In the genomic region with DNA sequence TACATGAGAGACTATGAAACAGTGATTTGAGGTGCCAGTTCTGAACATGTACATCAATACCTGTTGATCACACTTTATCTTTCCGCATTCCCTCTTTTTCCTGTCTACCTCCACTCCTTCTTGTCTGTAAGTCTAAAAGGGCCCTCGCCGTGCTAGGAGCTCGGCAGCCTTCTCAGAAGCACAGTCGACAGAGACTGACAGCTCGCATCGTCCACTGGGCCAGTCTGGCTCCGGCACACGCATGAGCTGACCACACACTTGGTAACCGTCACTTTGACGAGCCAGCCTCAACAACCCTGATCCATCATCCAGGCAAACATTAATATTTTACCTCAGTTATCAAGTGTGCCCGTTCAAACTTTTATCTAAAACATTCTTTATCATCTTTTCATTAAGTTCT, we compare ENCODE assay signal across 22 cellular contexts.
DNase-seq lines count a peak whose midpoint lies in the region; ATAC-seq and TF ChIP-seq lines count a peak whose summit lies in the region.
"Had no signal": no experiment of that assay in that cellular context is flagged by ENCODE, and none has a peak within 500 bp of the region (broad histone marks: within the 10 kb centered on the region; RNA-seq: fewer than 3 reads in every experiment).

No MANE protein-coding gene starts in this region.

- no TSS peak for BruUV-seq in Panc1 (replicated peaks; lab: Mats Ljungman, UMichigan)

- H3K9ac ChIP-seq in trophoblast cell (ENCODE audit: low read length) (no peak overlapping the region), neural progenitor cell (no peak overlapping the region)
- H3K9ac ChIP-seq: BLaER1 treated with 17β-estradiol and CSF1 and Interleukin-3, amounts not matched to agents 10 nM and 100 nM; GM23248 had no signal

- no peaks in the 10 kb centered on the region for H3K79me1 ChIP-seq in trophoblast cell (ENCODE audit: low read length)

- H4K8ac ChIP-seq in trophoblast cell (ENCODE audit: low read depth, low read length): no peak overlapping the region

- intact Hi-C loops in Panc1 (cut with micrococcal nuclease; ENCODE audit: unreplicated experiment): no loop called here

- H4K12ac ChIP-seq in trophoblast cell (ENCODE audit: low read depth, low read length): no peak overlapping the region

- H3K9me3 Mint-ChIP-seq in stimulated activated effector memory CD8-positive, alpha-beta T cell treated with anti-CD3 and anti-CD28 coated beads, Interleukin-12 subunit alpha, Interleukin-12 subunit beta, amount 100 ng/mL, for 72 hours: peaks cover 3% of the 10 kb centered on the region
- H3K9me3 Mint-ChIP-seq in neural progenitor cell: no peaks in the 10 kb centered on the region

- no peaks in the 10 kb centered on the region for H3F3A ChIP-seq in neural progenitor cell (ENCODE audit: low read depth)

- H3K79me2 ChIP-seq in trophoblast cell (ENCODE audit: control insufficient read depth, insufficient read depth, low read length, poor library complexity) (no peaks in the 10 kb centered on the region), neural progenitor cell (ENCODE audit: low read depth) (no peaks in the 10 kb centered on the region)

- no peak for TF ChIP-seq CTCF in HEK293 (tag by site-specific recombination; IDR thresholded peaks at IDR 0.05)
- no peak for TF ChIP-seq CTCF in Panc1 (IDR thresholded peaks at IDR 0.05)
- no peak for TF ChIP-seq CTCF in neural progenitor cell (IDR thresholded peaks at IDR 0.05)

- no peak overlapping the region for H3K23ac ChIP-seq in trophoblast cell (ENCODE audit: low read length)

- peak overlapping the region; percentile 11 for H4K91ac ChIP-seq in trophoblast cell (ENCODE audit: low read depth, low read length)

- no peak for ATAC-seq in Panc1
- no peak for ATAC-seq in stimulated activated effector memory CD8-positive, alpha-beta T cell treated with anti-CD3 and anti-CD28 coated beads, Interleukin-12 subunit alpha, Interleukin-12 subunit beta, amount 100 ng/mL, for 72 hours
- ATAC-seq: A549, GM12878 had no signal

- CTCF ChIA-PET in HEK293 (lab: Yijun Ruan, JAX): interaction anchor here (1.2 kb wide), 1 partner anchor 280 kb away, joined by 3 read pairs; no protein-coding TSS in a partner anchor
- CTCF ChIA-PET in Panc1 (lab: Charles Lee): no interaction called here

- H2AFZ ChIP-seq in trophoblast cell (ENCODE audit: insufficient read depth, low read length, poor library complexity) (no peak overlapping the region), neural progenitor cell (replicated peaks) (no peak overlapping the region)
- H2AFZ ChIP-seq: GM23248 had no signal

- H3K4me3 Mint-ChIP-seq in stimulated activated effector memory CD8-positive, alpha-beta T cell treated with anti-CD3 and anti-CD28 coated beads, Interleukin-12 subunit alpha, Interleukin-12 subunit beta, amount 100 ng/mL, for 72 hours: no peak overlapping the region
- H3K4me3 Mint-ChIP-seq in neural progenitor cell: no peak overlapping the region
- H3K4me3 Mint-ChIP-seq: CD4-positive, alpha-beta memory T cell had no signal

- no peaks in the 10 kb centered on the region for H3K27me3 ChIP-seq in Panc1 (ENCODE audit: control insufficient read depth, insufficient read depth, low read length)
- no peaks in the 10 kb centered on the region for H3K27me3 ChIP-seq in trophoblast cell (ENCODE audit: insufficient read depth, low read length)
- H3K27me3 ChIP-seq in neural progenitor cell: no peaks in the 10 kb centered on the region
- H3K27me3 ChIP-seq: BE2C; BLaER1 treated with 17β-estradiol and CSF1 and Interleukin-3, amounts not matched to agents 10 nM and 100 nM had no signal

- H3K4me1 Mint-ChIP-seq in stimulated activated effector memory CD8-positive, alpha-beta T cell treated with anti-CD3 and anti-CD28 coated beads, Interleukin-12 subunit alpha, Interleukin-12 subunit beta, amount 100 ng/mL, for 72 hours: no peaks in the 10 kb centered on the region
- H3K4me1 Mint-ChIP-seq in neural progenitor cell: peaks cover 5% of the 10 kb centered on the region
- H3K4me1 Mint-ChIP-seq: CD4-positive, alpha-beta memory T cell had no signal

- POLR2A ChIA-PET in HEK293 (lab: Yijun Ruan, JAX): no interaction called here
- POLR2A ChIA-PET in Panc1 (lab: Charles Lee): no interaction called here

- no peak overlapping the region for H2BK120ac ChIP-seq in trophoblast cell (ENCODE audit: insufficient read depth, low read length, poor library complexity)

- H3K27ac Mint-ChIP-seq in stimulated activated effector memory CD8-positive, alpha-beta T cell treated with anti-CD3 and anti-CD28 coated beads, Interleukin-12 subunit alpha, Interleukin-12 subunit beta, amount 100 ng/mL, for 72 hours: no peak overlapping the region
- no peak overlapping the region for H3K27ac Mint-ChIP-seq in neural progenitor cell
- H3K27ac Mint-ChIP-seq: CD4-positive, alpha-beta memory T cell had no signal

- H3K36me3 ChIP-seq in HEK293 (ENCODE audit: control insufficient read depth in 2 of 2, insufficient read depth in 1 of 2, low read length in 2 of 2) (no peaks in the 10 kb centered on the region), Panc1 (ENCODE audit: control insufficient read depth, insufficient read depth, low read length) (no peaks in the 10 kb centered on the region), trophoblast cell (ENCODE audit: control insufficient read depth in 1 of 2, insufficient read depth in 2 of 2, low read length in 2 of 2) (no peaks in the 10 kb centered on the region), neural progenitor cell (no peaks in the 10 kb centered on the region)
- H3K36me3 ChIP-seq: BE2C; BLaER1 treated with 17β-estradiol and CSF1 and Interleukin-3, amounts not matched to agents 10 nM and 100 nM had no signal

- H3K9me3 ChIP-seq in HEK293 (ENCODE audit: control insufficient read depth, insufficient read depth, low read depth, low read length) (no peaks in the 10 kb centered on the region), Panc1 (ENCODE audit: control insufficient read depth, insufficient read depth, low read depth, low read length) (no peaks in the 10 kb centered on the region), trophoblast cell (ENCODE audit: insufficient read depth, low read depth, low read length) (no peaks in the 10 kb centered on the region), neural progenitor cell (ENCODE audit: low read depth) (no peaks in the 10 kb centered on the region)
- H3K9me3 ChIP-seq: A549; BE2C; BLaER1 treated with 17β-estradiol and CSF1 and Interleukin-3, amounts not matched to agents 10 nM and 100 nM; Caco-2 had no signal

- H3K36me3 Mint-ChIP-seq in stimulated activated effector memory CD8-positive, alpha-beta T cell treated with anti-CD3 and anti-CD28 coated beads, Interleukin-12 subunit alpha, Interleukin-12 subunit beta, amount 100 ng/mL, for 72 hours: no peaks in the 10 kb centered on the region
- H3K36me3 Mint-ChIP-seq in neural progenitor cell: no peaks in the 10 kb centered on the region
- H3K36me3 Mint-ChIP-seq: CD4-positive, alpha-beta memory T cell had no signal

- H3K4me2 ChIP-seq in trophoblast cell (ENCODE audit: low read length): no peak overlapping the region
- H3K4me2 ChIP-seq in neural progenitor cell: no peak overlapping the region
- H3K4me2 ChIP-seq: A549; BLaER1 treated with 17β-estradiol and CSF1 and Interleukin-3, amounts not matched to agents 10 nM and 100 nM had no signal

- no peaks in the 10 kb centered on the region for H3K27me3 Mint-ChIP-seq in neural progenitor cell (ENCODE audit: insufficient read depth, low read depth)
- H3K27me3 Mint-ChIP-seq: CD4-positive, alpha-beta memory T cell had no signal

- H3K4me3 ChIP-seq in HEK293 (ENCODE audit: low read depth, low read length) (no peak overlapping the region), Panc1 (ENCODE audit: low read depth in 2 of 2, low read length in 2 of 2) (no peak overlapping the region), trophoblast cell (ENCODE audit: low read depth, low read length) (no peak overlapping the region), neural progenitor cell (no peak overlapping the region)
- H3K4me3 ChIP-seq: A549; BLaER1 treated with 17β-estradiol and CSF1 and Interleukin-3, amounts not matched to agents 10 nM and 100 nM; GM12878; GM23248 had no signal

- H3K14ac ChIP-seq in trophoblast cell (ENCODE audit: low read length): no peak overlapping the region

- H3K4ac ChIP-seq in trophoblast cell (ENCODE audit: low read depth, low read length): no peak overlapping the region

- DNase-seq in Panc1 (ENCODE audit: low read depth, low spot score): no peak
- no peak for DNase-seq in trophoblast cell
- DNase-seq in stimulated activated effector memory CD8-positive, alpha-beta T cell treated with anti-CD3 and anti-CD28 coated beads, Interleukin-12 subunit alpha, Interleukin-12 subunit beta, amount 100 ng/mL, for 72 hours (ENCODE audit: low spot score in 2 of 2): no peak
- no peak for DNase-seq in putamen (ENCODE audit: low spot score)
- DNase-seq in neural progenitor cell (ENCODE audit: low spot score): no peak
- DNase-seq: 8988T; ACHN; AML-193; BE2C; Caco-2; CD4-positive, alpha-beta memory T cell; DMS153; DND-41; EL; GDM1; GM23248; H7; HCEC 1CT had no signal

- no peaks in the 10 kb centered on the region for H4K20me1 ChIP-seq in neural progenitor cell (ENCODE audit: low read depth)
- H4K20me1 ChIP-seq: BLaER1 treated with 17β-estradiol and CSF1 and Interleukin-3, amounts not matched to agents 10 nM and 100 nM had no signal

- H3K27ac ChIP-seq in HEK293 (ENCODE audit: extremely low read depth, low read depth, low read length) (no peak overlapping the region), Panc1 (ENCODE audit: low read length) (peak overlapping the region; percentile 39; the same call in 1 of the 2 replicates), trophoblast cell (ENCODE audit: low read depth, low read length) (no peak overlapping the region), neural progenitor cell (no peak overlapping the region)
- H3K27ac ChIP-seq: A549; BLaER1 treated with 17β-estradiol and CSF1 and Interleukin-3, amounts not matched to agents 10 nM and 100 nM; GM23248 had no signal

- in situ Hi-C loops in Panc1 (cut with HindIII; ENCODE audit: low pct_unique_long_range_greater_than_20kb, low sequenced_read_pairs): no loop called here

- H2BK5ac ChIP-seq in trophoblast cell (ENCODE audit: low read depth, low read length, poor library complexity): no peak overlapping the region

- peak overlapping the region; percentile 89 for H2AK5ac ChIP-seq in trophoblast cell (ENCODE audit: low read length)

- no CpG with 5 or more reads among the region's 12 CpGs for WGBS in trophoblast cell (ENCODE audit: extremely low coverage, insufficient coverage, insufficient read length)

- H3K4me1 ChIP-seq in HEK293 (ENCODE audit: control insufficient read depth, insufficient read depth, low read length): no peaks in the 10 kb centered on the region
- no peaks in the 10 kb centered on the region for H3K4me1 ChIP-seq in Panc1 (ENCODE audit: control insufficient read depth, insufficient read depth, low read length)
- H3K4me1 ChIP-seq in trophoblast cell (ENCODE audit: control insufficient read depth in 1 of 2, insufficient read depth in 2 of 2, low read length in 2 of 2): no peaks in the 10 kb centered on the region
- H3K4me1 ChIP-seq in neural progenitor cell: peaks cover 10% of the 10 kb centered on the region
- H3K4me1 ChIP-seq: A549, BE2C, Caco-2 had no signal

- no peak overlapping the region for H2BK12ac ChIP-seq in trophoblast cell (ENCODE audit: low read length)

- H3K18ac ChIP-seq in trophoblast cell (ENCODE audit: low read length): no peak overlapping the region

TF ChIP-seq in HEK293, 187 proteins besides CTCF, POLR2A, EP300 and RAD21 (continues in another document):
- TF ChIP-seq ZNF660 (tag by site-specific recombination; IDR thresholded peaks at IDR 0.05) (no peak), ZNF10 (tag by site-specific recombination; IDR thresholded peaks at IDR 0.05) (no peak)
